In genomic region chr10:55746002-55746401, GRCh38 we compare ENCODE assay signal across 20 cellular contexts.
A peak's percentile ranks its signal among the peaks of the same experiment; 100 is the strongest.
DNase-seq lines count a peak whose midpoint lies in the region; ATAC-seq, FAIRE-seq and TF ChIP-seq lines count a peak whose summit lies in the region.
"Had no signal": no experiment of that assay in that cellular context is flagged by ENCODE, and none has a peak within 500 bp of the region (broad histone marks: within the 10 kb centered on the region; RNA-seq: fewer than 3 reads in every experiment).

No MANE protein-coding gene starts in this region.

- no peaks in the 10 kb centered on the region for H3K4me1 Mint-ChIP-seq in CD14-positive monocyte

- FAIRE-seq in islet of Langerhans (lab: Jason Lieb, UNC) = peak; percentile 95
- FAIRE-seq: A204.1, GM12891, K562 had no signal

- no peaks in the 10 kb centered on the region for H3K9me3 Mint-ChIP-seq in CD14-positive monocyte

- TF ChIP-seq CTCF in CD14-positive monocyte (IDR thresholded peaks at IDR 0.05) = no peak

- intact Hi-C loops in CD14-positive monocyte (cut with micrococcal nuclease) = no loop called here

- no peaks in the 10 kb centered on the region for H3K36me3 Mint-ChIP-seq in CD14-positive monocyte

- H3K4me3 Mint-ChIP-seq in CD14-positive monocyte = no peak overlapping the region

- DNase-seq in NCI-H510A treated with DMSO at 0.1 percent for 48 hours (lab: John Stamatoyannopoulos, UW) = peak; percentile 47
- no peak for DNase-seq in NCI-H510A (lab: John Stamatoyannopoulos, UW)
- peak in 2 of 3 experiments; percentile 4 to 63 for DNase-seq in NCI-H1417 (lab: John Stamatoyannopoulos, UW)
- DNase-seq in NCI-H69 (lab: John Stamatoyannopoulos, UW) = peak; percentile 40
- DNase-seq in SK-N-DZ (ENCODE audit: low spot score) = no peak
- DNase-seq in CD14-positive monocyte (ENCODE audit: low spot score) = no peak
- DNase-seq: H7, MG63, NCI-H1694, NCI-H2171, NCI-H345, NCI-H82, Right ventricle myocardium superior, SK-N-SH, T-helper 2 cell had no signal

- no peak overlapping the region for H3K27ac Mint-ChIP-seq in CD14-positive monocyte

- ATAC-seq in HG02678 (IDR thresholded peaks at IDR 0.05; ENCODE audit: unreplicated experiment) = no peak
- ATAC-seq: K562 had no signal

- H3K27me3 Mint-ChIP-seq in CD14-positive monocyte (ENCODE audit: low read depth in 3 of 3) = no peaks in the 10 kb centered on the region

Comparison
In these comparisons a context has a peak if more than half of its experiments do, and no peak if none do; other contexts are left out.
1. DNase-seq: peak in NCI-H510A treated with DMSO at 0.1 percent for 48 hours (single experiment), NCI-H1417 (2 of 3) and NCI-H69 (single experiment); none in NCI-H510A (single experiment), SK-N-DZ (single experiment) and CD14-positive monocyte (single experiment).